Comparison of ENCODE assay signal across 7 cellular contexts in the genomic region with DNA sequence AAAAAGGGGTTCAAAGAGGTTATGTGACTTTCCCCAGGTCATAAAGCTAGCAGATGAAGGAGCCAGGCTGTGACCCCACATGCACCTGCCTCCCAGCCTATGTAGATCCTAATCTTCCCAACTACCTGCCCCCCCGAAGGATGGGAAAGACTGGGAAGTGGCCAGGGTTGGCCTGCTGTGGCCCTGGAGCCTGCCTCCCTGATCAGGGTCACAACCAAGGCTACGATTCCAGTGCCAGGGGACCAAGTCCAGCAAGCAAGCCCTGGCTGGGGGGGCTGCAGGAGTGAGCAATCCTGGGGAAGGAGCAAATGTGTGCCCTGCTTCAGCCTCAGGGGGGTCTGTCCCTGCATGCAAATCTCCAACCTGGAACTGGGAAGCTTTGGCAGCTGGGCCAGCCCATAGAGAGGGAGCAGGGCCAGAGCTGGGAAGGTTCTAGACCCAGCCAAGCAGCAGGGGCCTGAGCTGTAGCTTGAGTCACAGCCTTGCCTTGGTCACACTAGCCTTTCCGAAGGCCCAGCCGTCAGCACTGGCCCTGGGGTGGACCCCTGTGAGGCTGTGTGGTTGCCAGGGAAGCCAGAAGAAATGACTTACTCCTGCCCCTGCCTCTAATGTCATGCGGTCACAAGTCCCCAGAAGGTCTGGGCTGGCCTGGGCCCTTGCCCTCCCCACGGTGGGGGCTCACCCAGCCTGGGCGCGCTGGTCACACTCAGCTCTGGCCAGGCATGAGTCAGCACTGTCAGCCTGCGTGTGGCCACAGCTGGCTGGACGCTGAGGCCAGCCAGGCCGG.
DNase-seq lines count a peak whose midpoint lies in the region; ATAC-seq and TF ChIP-seq lines count a peak whose summit lies in the region.

No MANE protein-coding gene starts in this region.

- H3K4me1 ChIP-seq in HCT116 (ENCODE audit: control insufficient read depth in 1 of 2, insufficient read depth in 2 of 2, low read length in 2 of 2) (peaks cover 30 to 43% of the 10 kb centered on the region in 2 experiments), gastroesophageal sphincter (peaks cover 5 to 56% (median 23%) of the 10 kb centered on the region in 3 donors)

- POLR2A ChIA-PET in HCT116 (lab: Charles Lee) = interaction anchor here (1.1 to 2.2 kb wide), 2 partner anchors 8 to 1231 kb away, joined by 3 to 20 read pairs; no protein-coding TSS in a partner anchor
- POLR2A ChIA-PET in activated CD4-positive, alpha-beta memory T cell treated with anti-CD3 and anti-CD28 coated beads for 36 hours (lab: Charles Lee) = no interaction called here

- H3K9me2 ChIP-seq in HCT116 (ENCODE audit: insufficient read depth) = no peaks in the 10 kb centered on the region

- no peak for TF ChIP-seq RAD21 in HCT116 (IDR thresholded peaks at IDR 0.05; ENCODE audit: low read depth)

- no peak overlapping the region for H3K4me3 Mint-ChIP-seq in activated CD4-positive, alpha-beta memory T cell treated with anti-CD3 and anti-CD28 coated beads for 36 hours

- no peaks in the 10 kb centered on the region for H3K27me3 Mint-ChIP-seq in activated CD4-positive, alpha-beta memory T cell treated with anti-CD3 and anti-CD28 coated beads for 36 hours

- H3K27ac Mint-ChIP-seq in activated CD4-positive, alpha-beta memory T cell treated with anti-CD3 and anti-CD28 coated beads for 36 hours = peak overlapping the region; percentile 43

- H2AFZ ChIP-seq in HCT116 (ENCODE audit: low read depth, low read length, poor library complexity, severe bottlenecking) = no peak overlapping the region

- no peak for TF ChIP-seq EP300 in gastroesophageal sphincter (IDR thresholded peaks at IDR 0.05)

- no TSS peak for BruUV-seq in HCT116 (replicated peaks; lab: Mats Ljungman, UMichigan)

- no peaks in the 10 kb centered on the region for H3K79me2 ChIP-seq in HCT116 (ENCODE audit: insufficient read depth, low read length)

- no peaks in the 10 kb centered on the region for H3K36me3 Mint-ChIP-seq in activated CD4-positive, alpha-beta memory T cell treated with anti-CD3 and anti-CD28 coated beads for 36 hours

- H3K4me3 ChIP-seq in HCT116 (replicated peaks in 1 of 2; ENCODE audit: low read depth in 1 of 2, low read length in 2 of 2) (peak overlapping the region; percentile 42 to 61), gastroesophageal sphincter (peak overlapping the region in 1 of 2 donors; percentile 64)

- TF ChIP-seq CTCF in HCT116 (IDR thresholded peaks at IDR 0.05 in 2 of 3, conservative IDR thresholded peaks at IDR 0.05 in 1 of 3; ENCODE audit: borderline replicate concordance in 1 of 3, insufficient read depth in 1 of 3, low read depth in 2 of 3, low read length in 2 of 3) (no peak), gastroesophageal sphincter (IDR thresholded peaks at IDR 0.05) (peak in 1 of 4 experiments; percentile 2)

- no peaks in the 10 kb centered on the region for H4K20me1 ChIP-seq in HCT116 (ENCODE audit: insufficient read depth)

- CTCF ChIA-PET in HCT116 (lab: Charles Lee) = no interaction called here
- CTCF ChIA-PET in activated CD4-positive, alpha-beta memory T cell treated with anti-CD3 and anti-CD28 coated beads for 36 hours (lab: Charles Lee) = no interaction called here

- H3K9ac ChIP-seq in HCT116 (ENCODE audit: low read length) = peak overlapping the region; percentile 72

- no peaks in the 10 kb centered on the region for H3K36me3 ChIP-seq in HCT116 (ENCODE audit: control insufficient read depth in 1 of 2, insufficient read depth in 2 of 2, low read length in 2 of 2)
- H3K36me3 ChIP-seq in gastroesophageal sphincter = no peaks in the 10 kb centered on the region

- H3K4me1 Mint-ChIP-seq in activated CD4-positive, alpha-beta memory T cell treated with anti-CD3 and anti-CD28 coated beads for 36 hours (ENCODE audit: low read depth) = peaks cover 22% of the 10 kb centered on the region

- no peaks in the 10 kb centered on the region for H3K9me3 Mint-ChIP-seq in activated CD4-positive, alpha-beta memory T cell treated with anti-CD3 and anti-CD28 coated beads for 36 hours

- intact Hi-C loops in HCT116 (cut with micrococcal nuclease) = loop anchor here (5.0 kb wide), 3 partner anchors 180 to 940 kb away; partner anchors contain the start of gene RPS24
- intact Hi-C loops in activated CD4-positive, alpha-beta memory T cell treated with anti-CD3 and anti-CD28 coated beads for 36 hours (cut with micrococcal nuclease) = loop anchor here (5.0 to 10.0 kb wide), 3 partner anchors 210 to 670 kb away; no protein-coding TSS in a partner anchor

- RAD21 ChIA-PET in HCT116 (lab: Charles Lee; ENCODE audit: low non-redundant PET in 1 of 2, low total read pairs in 2 of 2, uncharacterized antibody in 2 of 2, unreplicated experiment in 2 of 2) = no interaction called here

- H3K27ac ChIP-seq in HCT116 (ENCODE audit: low read depth, low read length) (peak overlapping the region; percentile 96), gastroesophageal sphincter (peak overlapping the region; percentile 92 to 98 (median 96))

- H3K4me2 ChIP-seq in HCT116 (ENCODE audit: low read length) = peak overlapping the region; percentile 87

- WGBS in gastroesophageal sphincter (ENCODE audit: low coverage in 1 of 2), 2 donors = 47% methylated on average over 2 of the region's 11 CpGs; no CpG with 5 or more reads in 1 of the 2 donors

- peak; percentile 31 for DNase-seq in HCT116 (ENCODE audit: low read depth, low spot score)
- no peak for DNase-seq in activated CD4-positive, alpha-beta memory T cell treated with anti-CD3 and anti-CD28 coated beads for 36 hours
- DNase-seq in nucleus accumbens (lab: John Stamatoyannopoulos, UW) = peak; percentile 20 to 95 (median 78)
- no peak for DNase-seq in NCI-H748 treated with DMSO at 0.1 percent for 48 hours (lab: John Stamatoyannopoulos, UW)
- DNase-seq in NCI-H2227 (lab: John Stamatoyannopoulos, UW; ENCODE audit: unreplicated experiment) = no peak

- ATAC-seq in HCT116 = peak; percentile 24
- ATAC-seq in gastroesophageal sphincter = peak; percentile 76
- no peak for ATAC-seq in GM18907 (IDR thresholded peaks at IDR 0.05; ENCODE audit: unreplicated experiment)

- TF ChIP-seq POLR2A in HCT116 (IDR thresholded peaks at IDR 0.05; ENCODE audit: borderline replicate concordance, extremely low read depth, insufficient read depth, insufficient read length) (no peak), gastroesophageal sphincter (IDR thresholded peaks at IDR 0.05) (no peak)

- H3K9me3 ChIP-seq in HCT116 (ENCODE audit: control insufficient read depth in 1 of 2, insufficient read depth in 1 of 2, low read depth in 1 of 2, low read length in 2 of 2) (no peaks in the 10 kb centered on the region), gastroesophageal sphincter (no peaks in the 10 kb centered on the region)

- no peaks in the 10 kb centered on the region for H3K27me3 ChIP-seq in HCT116 (ENCODE audit: insufficient read depth, low read length)
- H3K27me3 ChIP-seq in gastroesophageal sphincter = no peaks in the 10 kb centered on the region

TF ChIP-seq in HCT116, 20 proteins besides CTCF, POLR2A, EP300 and RAD21:
- TF ChIP-seq POLR2AphosphoS5 (IDR thresholded peaks at IDR 0.05; ENCODE audit: low read depth, low read length) (peak; percentile 52), YY1 (IDR thresholded peaks at IDR 0.05; ENCODE audit: extremely low read depth, insufficient replicate concordance, low read depth, low read length) (peak; percentile 28), ZFX (IDR thresholded peaks at IDR 0.05) (0 out of 2 replicates have a peak, but pooled peaks have one; percentile 23), SRF (IDR thresholded peaks at IDR 0.05; ENCODE audit: low read depth) (no peak)
- TF ChIP-seq, protein P1, sequence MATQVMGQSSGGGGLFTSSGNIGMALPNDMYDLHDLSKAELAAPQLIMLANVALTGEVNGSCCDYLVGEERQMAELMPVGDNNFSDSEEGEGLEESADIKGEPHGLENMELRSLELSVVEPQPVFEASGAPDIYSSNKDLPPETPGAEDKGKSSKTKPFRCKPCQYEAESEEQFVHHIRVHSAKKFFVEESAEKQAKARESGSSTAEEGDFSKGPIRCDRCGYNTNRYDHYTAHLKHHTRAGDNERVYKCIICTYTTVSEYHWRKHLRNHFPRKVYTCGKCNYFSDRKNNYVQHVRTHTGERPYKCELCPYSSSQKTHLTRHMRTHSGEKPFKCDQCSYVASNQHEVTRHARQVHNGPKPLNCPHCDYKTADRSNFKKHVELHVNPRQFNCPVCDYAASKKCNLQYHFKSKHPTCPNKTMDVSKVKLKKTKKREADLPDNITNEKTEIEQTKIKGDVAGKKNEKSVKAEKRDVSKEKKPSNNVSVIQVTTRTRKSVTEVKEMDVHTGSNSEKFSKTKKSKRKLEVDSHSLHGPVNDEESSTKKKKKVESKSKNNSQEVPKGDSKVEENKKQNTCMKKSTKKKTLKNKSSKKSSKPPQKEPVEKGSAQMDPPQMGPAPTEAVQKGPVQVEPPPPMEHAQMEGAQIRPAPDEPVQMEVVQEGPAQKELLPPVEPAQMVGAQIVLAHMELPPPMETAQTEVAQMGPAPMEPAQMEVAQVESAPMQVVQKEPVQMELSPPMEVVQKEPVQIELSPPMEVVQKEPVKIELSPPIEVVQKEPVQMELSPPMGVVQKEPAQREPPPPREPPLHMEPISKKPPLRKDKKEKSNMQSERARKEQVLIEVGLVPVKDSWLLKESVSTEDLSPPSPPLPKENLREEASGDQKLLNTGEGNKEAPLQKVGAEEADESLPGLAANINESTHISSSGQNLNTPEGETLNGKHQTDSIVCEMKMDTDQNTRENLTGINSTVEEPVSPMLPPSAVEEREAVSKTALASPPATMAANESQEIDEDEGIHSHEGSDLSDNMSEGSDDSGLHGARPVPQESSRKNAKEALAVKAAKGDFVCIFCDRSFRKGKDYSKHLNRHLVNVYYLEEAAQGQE (IDR thresholded peaks at IDR 0.05; ENCODE audit: low read depth) = no peak

Comparison
In these comparisons a context has a peak if more than half of its experiments do, and no peak if none do; other contexts are left out.
1. DNase-seq: peak in HCT116 (single experiment) and nucleus accumbens (56 of 56); none in activated CD4-positive, alpha-beta memory T cell treated with anti-CD3 and anti-CD28 coated beads for 36 hours (single experiment), NCI-H748 treated with DMSO at 0.1 percent for 48 hours (single experiment) and NCI-H2227 (single experiment).